19 cellular contexts compared by ENCODE assay signal in the genomic region with DNA sequence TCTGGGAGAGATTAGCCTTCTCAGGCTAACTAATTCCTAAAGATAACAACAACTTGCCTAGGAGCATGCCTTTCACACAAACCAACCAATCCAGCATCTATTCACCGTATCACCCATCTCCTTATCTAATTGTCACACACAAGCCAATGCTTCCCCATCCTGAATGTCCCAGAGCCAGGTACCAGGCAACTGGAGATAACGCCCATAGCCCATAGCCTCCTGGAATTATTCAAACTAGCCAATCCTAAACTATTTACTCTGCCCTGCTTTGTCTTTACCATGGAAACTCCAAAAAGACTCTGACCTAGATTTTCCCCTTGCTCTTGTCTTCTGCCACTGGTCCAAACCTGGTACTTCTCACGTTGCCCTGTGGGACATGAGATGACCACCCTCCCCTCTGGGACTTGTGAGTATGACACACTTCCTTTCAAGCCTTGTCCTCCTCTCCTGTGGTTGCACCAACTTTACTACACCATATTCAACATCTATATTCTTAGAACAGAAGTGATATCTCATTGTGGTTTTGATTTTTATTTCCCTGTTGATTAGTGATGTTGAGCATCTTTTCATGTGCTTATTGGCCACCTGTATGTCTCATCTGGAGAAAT.
"Had no signal": no experiment of that assay in that cellular context is flagged by ENCODE, and none has a peak within 500 bp of the region (broad histone marks: within the 10 kb centered on the region; RNA-seq: fewer than 3 reads in every experiment).

No MANE protein-coding gene starts in this region.

- H3K9ac ChIP-seq: parathyroid adenoma had no signal

- H3K4me1 Mint-ChIP-seq: activated CD4-positive, alpha-beta T cell treated with anti-CD3 and anti-CD28 coated beads, Interleukin-2, amount 10 ng/mL, durations not matched to agents 24 days and 14 days had no signal

- H3K27me3 ChIP-seq: adrenal gland, gastrocnemius medialis, heart left ventricle, sigmoid colon, tibial artery had no signal

- DNase-seq: activated CD4-positive, alpha-beta T cell treated with anti-CD3 and anti-CD28 coated beads, Interleukin-2, amount 10 ng/mL, durations not matched to agents 24 days and 14 days; activated CD8-positive, alpha-beta memory T cell treated with anti-CD3 and anti-CD28 coated beads for 24 hours; activated CD8-positive, alpha-beta memory T cell treated with anti-CD3 and anti-CD28 coated beads, Interleukin-2, amount 50 U/mL, for 48 hours; activated effector memory CD4-positive, alpha-beta T cell treated with anti-CD3 and anti-CD28 coated beads, Interleukin-2, amount 50 U/mL, for 16 hours; activated naive CD4-positive, alpha-beta T cell treated with anti-CD3 and anti-CD28 coated beads, Interleukin-2, amount 50 U/mL, for 16 hours; activated T-cell treated with anti-CD3 and anti-CD28 coated beads, Interleukin-2, amount 50 U/mL, for 72 hours; adrenal gland; effector CD4-positive, alpha-beta T cell; gastrocnemius medialis; heart left ventricle; mesenchymal stem cell; sigmoid colon; stimulated activated CD4-positive, alpha-beta T cell treated with anti-CD3 and anti-CD28 coated beads, Interleukin-4, amount 100 ng/mL, for 24 hours; stimulated activated naive CD4-positive, alpha-beta T cell; T-helper 2 cell; tibial artery had no signal

- ATAC-seq: activated T-cell treated with anti-CD3 and anti-CD28 coated beads, Interleukin-2, amount 50 U/mL, for 72 hours; gastrocnemius medialis; heart left ventricle had no signal

- H3K4me3 ChIP-seq: adrenal gland, gastrocnemius medialis, heart left ventricle, sigmoid colon, tibial artery had no signal

- H3K4me3 Mint-ChIP-seq: activated CD4-positive, alpha-beta T cell treated with anti-CD3 and anti-CD28 coated beads, Interleukin-2, amount 10 ng/mL, durations not matched to agents 24 days and 14 days; activated T-cell treated with anti-CD3 and anti-CD28 coated beads, Interleukin-2, amount 50 U/mL, for 72 hours; natural killer cell treated with Interleukin-12 subunit alpha and Interleukin-12 subunit beta and Interleukin-15 and Interleukin-18, amount 100 ng/mL, for 72 hours had no signal

- H3K27ac Mint-ChIP-seq: activated CD4-positive, alpha-beta T cell treated with anti-CD3 and anti-CD28 coated beads, Interleukin-2, amount 10 ng/mL, durations not matched to agents 24 days and 14 days; activated T-cell treated with anti-CD3 and anti-CD28 coated beads, Interleukin-2, amount 50 U/mL, for 72 hours; natural killer cell treated with Interleukin-12 subunit alpha and Interleukin-12 subunit beta and Interleukin-15 and Interleukin-18, amount 100 ng/mL, for 72 hours had no signal

- H3K79me2 ChIP-seq: parathyroid adenoma had no signal

- H3K9me3 ChIP-seq: gastrocnemius medialis, neutrophil had no signal

- H3K4me1 ChIP-seq: adrenal gland, gastrocnemius medialis, heart left ventricle, parathyroid adenoma, sigmoid colon had no signal

- H3K27ac ChIP-seq: adrenal gland, gastrocnemius medialis, heart left ventricle, neutrophil, parathyroid adenoma, sigmoid colon, tibial artery had no signal

- H3K36me3 ChIP-seq: adrenal gland, gastrocnemius medialis, heart left ventricle, neutrophil, sigmoid colon, tibial artery had no signal

- H2AFZ ChIP-seq: parathyroid adenoma had no signal
